Comparison of ENCODE assay signal across 7 cellular contexts in the genomic region with DNA sequence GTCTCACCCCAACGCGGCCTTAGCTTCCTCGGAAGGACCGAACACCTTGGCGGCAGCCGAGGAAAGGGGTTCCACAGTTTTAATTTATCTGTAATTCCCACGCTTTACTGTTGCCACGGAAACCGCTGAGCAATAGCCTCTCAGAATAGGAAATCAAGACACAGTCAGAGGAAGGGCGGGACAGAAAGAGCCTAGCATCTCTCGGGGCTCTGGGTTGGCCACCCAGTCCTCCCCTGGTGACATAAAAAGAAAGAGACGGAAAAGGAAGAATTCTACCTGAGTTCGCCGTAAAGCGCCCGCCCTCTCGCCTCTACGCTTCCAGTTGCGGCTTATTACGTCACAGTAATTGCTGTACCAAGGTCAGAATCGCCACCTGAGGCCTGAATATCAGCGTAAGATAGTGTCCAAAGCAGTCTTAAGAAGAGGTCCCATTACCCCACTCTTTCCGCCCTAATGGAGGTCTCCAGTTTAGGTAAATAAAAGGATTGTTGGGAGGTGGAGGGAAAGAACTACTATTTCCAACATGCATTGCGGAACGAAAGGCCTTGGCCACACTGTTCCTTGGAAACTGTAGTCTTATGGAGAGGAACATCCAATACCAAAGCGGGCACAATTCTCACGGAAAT.
DNase-seq lines count a peak whose midpoint lies in the region; ATAC-seq, FAIRE-seq and TF ChIP-seq lines count a peak whose summit lies in the region.

No MANE protein-coding gene starts in this region.

- TF ChIP-seq CTCF in astrocyte of the spinal cord (IDR thresholded peaks at IDR 0.05; ENCODE audit: low read depth, low read length) (no peak), retinal pigment epithelial cell (conservative IDR thresholded peaks at IDR 0.05; ENCODE audit: low read depth, low read length) (no peak)

- ATAC-seq in HG03025 (IDR thresholded peaks at IDR 0.05; ENCODE audit: low FRiP score, unreplicated experiment): peak; percentile 40

- in situ Hi-C loops in astrocyte of the spinal cord (cut with HindIII; ENCODE audit: low sequenced_read_pairs): no loop called here

- H3K4me3 ChIP-seq in astrocyte of the spinal cord (ENCODE audit: low read depth, low read length) (peak overlapping the region; percentile 73), retinal pigment epithelial cell (ENCODE audit: low read length) (peak overlapping the region; percentile 94)

- peak; percentile 98 for FAIRE-seq in GM18507 (lab: Jason Lieb, UNC)

- DNase-seq in GM18507 (ENCODE audit: extremely low spot score, insufficient read length, low read depth): peak; percentile 85
- peak; percentile 85 for DNase-seq in NCI-H2029 treated with DMSO at 0.1 percent for 48 hours (lab: John Stamatoyannopoulos, UW)
- peak; percentile 86 for DNase-seq in T1000 (lab: John Stamatoyannopoulos, UW)
- peak; percentile 97 for DNase-seq in astrocyte of the spinal cord (ENCODE audit: low read depth, low spot score)
- peak; percentile 24 to 96 (median 79) for DNase-seq in hypothalamus (lab: John Stamatoyannopoulos, UW)
- peak; percentile 90 for DNase-seq in retinal pigment epithelial cell (ENCODE audit: low read depth)

Comparison
In these comparisons a context has a peak if more than half of its experiments do, and no peak if none do; other contexts are left out.
1. Peak in every context shown above with its lines: DNase-seq, ATAC-seq and H3K4me3 ChIP-seq.